In genomic region chr1:231053493-231054162, GRCh38 we compare ENCODE assay signal across 9 cellular contexts. TPM values are rescaled to one million over a fixed set of nuclear protein-coding genes. Genes with fewer than 3 reads are reported as not detected.
DNase-seq lines count a peak whose midpoint lies in the region; ATAC-seq and TF ChIP-seq lines count a peak whose summit lies in the region.
"Had no signal": no experiment of that assay in that cellular context is flagged by ENCODE, and none has a peak within 500 bp of the region (broad histone marks: within the 10 kb centered on the region; RNA-seq: fewer than 3 reads in every experiment).

No MANE protein-coding gene starts in this region.

- H3K9ac ChIP-seq in PC-3 (ENCODE audit: low read length), result no peak overlapping the region

- H2AFZ ChIP-seq in PC-3 (ENCODE audit: low read length), result peak overlapping the region; percentile 63

- H3K36me3 ChIP-seq in PC-3 (ENCODE audit: low read depth, low read length) (no peaks in the 10 kb centered on the region), tibial artery (no peaks in the 10 kb centered on the region)

- H3K4me1 Mint-ChIP-seq in effector memory CD8-positive, alpha-beta T cell (ENCODE audit: low read depth in 2 of 2), result peaks cover 4 to 5% of the 10 kb centered on the region in 2 donors

- peak; percentile 59 for ATAC-seq in HG02571 (IDR thresholded peaks at IDR 0.05; ENCODE audit: unreplicated experiment)
- ATAC-seq in PC-3, result no peak
- ATAC-seq in effector memory CD8-positive, alpha-beta T cell (replicated peaks), result no peak

- H3K27ac ChIP-seq in PC-3 (ENCODE audit: low read length) (no peak overlapping the region), tibial artery (no peak overlapping the region)
- H3K27ac ChIP-seq: C4-2B had no signal

- H3K79me2 ChIP-seq in PC-3 (ENCODE audit: low read length), result no peaks in the 10 kb centered on the region

- TF ChIP-seq CTCF in PC-3 (conservative IDR thresholded peaks at IDR 0.05; ENCODE audit: low read depth, low read length) (no peak), epithelial cell of proximal tubule (conservative IDR thresholded peaks at IDR 0.05; ENCODE audit: low read depth, low read length) (no peak), tibial artery (IDR thresholded peaks at IDR 0.05) (no peak)

- no peaks in the 10 kb centered on the region for H4K20me1 ChIP-seq in PC-3 (ENCODE audit: low read length)

- H3F3A ChIP-seq in PC-3 (ENCODE audit: low read length, unreplicated experiment), result no peaks in the 10 kb centered on the region

- no peaks in the 10 kb centered on the region for H3K9me2 ChIP-seq in PC-3 (replicated peaks; ENCODE audit: low read length)

- DNase-seq in NCI-H146 treated with DMSO at 0.1 percent for 48 hours (lab: John Stamatoyannopoulos, UW; ENCODE audit: unreplicated experiment), result peak; percentile 1
- DNase-seq in NCI-H146 (lab: John Stamatoyannopoulos, UW), result no peak
- DNase-seq in PC-3, result peak; percentile 61
- DNase-seq in epithelial cell of proximal tubule (ENCODE audit: low read depth), result peak; percentile 27
- peak; percentile 45 for DNase-seq in putamen (ENCODE audit: low spot score)
- no peak for DNase-seq in tibial artery
- DNase-seq in effector memory CD8-positive, alpha-beta T cell, result no peak

- H3K4me2 ChIP-seq in PC-3 (ENCODE audit: low read length), result peak overlapping the region; percentile 58

- peaks cover 0 to 31% of the 10 kb centered on the region in 2 donors for H3K27me3 Mint-ChIP-seq in effector memory CD8-positive, alpha-beta T cell

- BruUV-seq in PC-3 (replicated peaks; lab: Mats Ljungman, UMichigan), result no TSS peak

- H3K4me3 ChIP-seq in PC-3 (ENCODE audit: low read length), result peak overlapping the region; percentile 21; the same call in 1 of the 2 replicates
- peak overlapping the region; percentile 22 for H3K4me3 ChIP-seq in epithelial cell of proximal tubule (ENCODE audit: low read depth, low read length)
- no peak overlapping the region for H3K4me3 ChIP-seq in tibial artery

- POLR2A ChIA-PET in PC-3 (lab: Charles Lee; ENCODE audit: unreplicated experiment), result no interaction called here

- CTCF ChIA-PET in PC-3 (lab: Charles Lee), result interaction anchor here (0.7 kb wide), 1 partner anchor 15 kb away, joined by 3 read pairs; no protein-coding TSS in a partner anchor

- H3K36me3 Mint-ChIP-seq in effector memory CD8-positive, alpha-beta T cell (ENCODE audit: insufficient read depth), result no peaks in the 10 kb centered on the region

- no peak overlapping the region for H3K27ac Mint-ChIP-seq in effector memory CD8-positive, alpha-beta T cell

- H3K9me3 ChIP-seq in PC-3 (ENCODE audit: low read length) (no peaks in the 10 kb centered on the region), tibial artery (peaks cover 0 to 9% (median 0%) of the 10 kb centered on the region in 3 donors)

- no peaks in the 10 kb centered on the region for H3K9me3 Mint-ChIP-seq in effector memory CD8-positive, alpha-beta T cell

- peaks cover 29% of the 10 kb centered on the region for H3K4me1 ChIP-seq in PC-3 (ENCODE audit: insufficient read depth, low read length)
- peaks cover 0 to 12% (median 2%) of the 10 kb centered on the region in 4 donors for H3K4me1 ChIP-seq in tibial artery

- H3K27me3 ChIP-seq in PC-3 (ENCODE audit: low read length) (0 out of 2 replicates have a peak, but pooled peaks cover 4% of the 10 kb centered on the region), tibial artery (no peaks in the 10 kb centered on the region)

- intact Hi-C loops in PC-3 (cut with micrococcal nuclease) (no loop called here), tibial artery (cut with DNase I; ENCODE audit: low total_unique reads) (no loop called here)

- H3K4me3 Mint-ChIP-seq in effector memory CD8-positive, alpha-beta T cell, result no peak overlapping the region

RNA-seq across cellular contexts. Expression of gene FAM89A, which starts 13.6 kb away (rescaled TPM):
- total RNA-seq in PC-3 (2014; rRNA removed), result 7.5 and 12.4 TPM in 2 replicates
- total RNA-seq in epithelial cell of proximal tubule, result 2.7 and 5.9 TPM in 2 replicates

Comparison
In these comparisons a context has a peak if more than half of its experiments do, and no peak if none do; other contexts are left out.
1. DNase-seq: peak in NCI-H146 treated with DMSO at 0.1 percent for 48 hours (single experiment), PC-3 (single experiment), epithelial cell of proximal tubule (single experiment) and putamen (single experiment); none in NCI-H146 (single experiment), tibial artery (0 of 2) and effector memory CD8-positive, alpha-beta T cell (0 of 3).
2. H3K4me3 ChIP-seq: peak in PC-3 (single experiment) and epithelial cell of proximal tubule (single experiment); none in tibial artery (0 of 2).